8 cellular contexts compared by ENCODE assay signal in genomic region chr4:931194-931959, GRCh38. TPM values are rescaled to one million over a fixed set of nuclear protein-coding genes. Genes with fewer than 3 reads are reported as not detected.
DNase-seq lines count a peak whose midpoint lies in the region; ATAC-seq and TF ChIP-seq lines count a peak whose summit lies in the region.

No MANE protein-coding gene starts in this region.

- peaks cover 30% of the 10 kb centered on the region for H3K4me1 Mint-ChIP-seq in chondrocyte (ENCODE audit: low read depth)

- TF ChIP-seq CTCF in OCI-LY3 (IDR thresholded peaks at IDR 0.05; ENCODE audit: low read depth, low read length) (no peak), chondrocyte (IDR thresholded peaks at IDR 0.05) (no peak), right lobe of liver (IDR thresholded peaks at IDR 0.05) (no peak), thoracic aorta (IDR thresholded peaks at IDR 0.05) (no peak)

- no peak overlapping the region; the same call in 1 of the 2 replicates for H2AFZ ChIP-seq in OCI-LY3 (ENCODE audit: low read depth, low read length)

- peak overlapping the region; percentile 92 for H3K27ac Mint-ChIP-seq in chondrocyte (ENCODE audit: unreplicated experiment)

- no peaks in the 10 kb centered on the region for H3K9me3 Mint-ChIP-seq in chondrocyte (ENCODE audit: low read depth)

- peaks cover 40% of the 10 kb centered on the region for H3K4me1 ChIP-seq in OCI-LY3 (ENCODE audit: low read length)
- H3K4me1 ChIP-seq in right lobe of liver = peaks cover 0 to 28% (median 9%) of the 10 kb centered on the region in 4 donors
- peaks cover 20 to 28% of the 10 kb centered on the region in 2 donors for H3K4me1 ChIP-seq in thoracic aorta (ENCODE audit: control insufficient read depth in 1 of 2, low read depth in 2 of 2)

- H3K27ac ChIP-seq in OCI-LY3 (ENCODE audit: low read length) (peak overlapping the region; percentile 22; the same call in 1 of the 2 replicates), right lobe of liver (peak overlapping the region; percentile 63 to 87 (median 87)), thoracic aorta (peak overlapping the region; percentile 77 to 89)

- peak overlapping the region; percentile 86 for H3K4me3 Mint-ChIP-seq in chondrocyte (ENCODE audit: unreplicated experiment)

- intact Hi-C loops in right lobe of liver (cut with DNase I) = loop anchor here in 1 of 2 donors (5.0 kb wide), 1 partner anchor 41 kb away; the partner anchor contains the start of gene DGKQ

- no peak for TF ChIP-seq POLR2A in right lobe of liver (IDR thresholded peaks at IDR 0.05)

- ATAC-seq in GM21447 (IDR thresholded peaks at IDR 0.05; ENCODE audit: unreplicated experiment) = peak; percentile 4
- peak; percentile 19 to 31 (median 26) for ATAC-seq in right lobe of liver
- ATAC-seq in thoracic aorta (ENCODE audit: insufficient number of reproducible peaks, low FRiP score, low read depth) = no peak
- ATAC-seq in HG03457 (IDR thresholded peaks at IDR 0.05; ENCODE audit: unreplicated experiment) = no peak
- no peak for ATAC-seq in HG03175 (IDR thresholded peaks at IDR 0.05; ENCODE audit: unreplicated experiment)

- no peaks in the 10 kb centered on the region for H3K36me3 Mint-ChIP-seq in chondrocyte (ENCODE audit: low read depth)

- peak overlapping the region; percentile 91 for H3K4me2 ChIP-seq in OCI-LY3 (ENCODE audit: low read length)

- 0% methylated on average over 8 of the region's 31 CpGs for WGBS in right lobe of liver (ENCODE audit: insufficient coverage, low coverage, low lambda C conversion rate, missing lambda C conversion rate)

- H3K36me3 ChIP-seq in OCI-LY3 (replicated peaks; ENCODE audit: low read depth, low read length) = no peaks in the 10 kb centered on the region
- H3K36me3 ChIP-seq in right lobe of liver = no peaks in the 10 kb centered on the region
- H3K36me3 ChIP-seq in thoracic aorta = no peaks in the 10 kb centered on the region

- H3K79me2 ChIP-seq in OCI-LY3 (ENCODE audit: low read length) = peaks cover 46% of the 10 kb centered on the region

- peak overlapping the region; percentile 99 for H3K4me3 ChIP-seq in OCI-LY3 (ENCODE audit: low read length)
- peak overlapping the region; percentile 96 to 100 (median 98) for H3K4me3 ChIP-seq in right lobe of liver
- peak overlapping the region; percentile 99 for H3K4me3 ChIP-seq in thoracic aorta

- H4K20me1 ChIP-seq in OCI-LY3 (ENCODE audit: insufficient read depth, low read length) = peaks cover 28% of the 10 kb centered on the region

- peaks cover 17% of the 10 kb centered on the region; the same call in 1 of the 2 replicates for H3K27me3 ChIP-seq in OCI-LY3 (ENCODE audit: low read depth, low read length)
- H3K27me3 ChIP-seq in right lobe of liver = no peaks in the 10 kb centered on the region
- no peaks in the 10 kb centered on the region for H3K27me3 ChIP-seq in thoracic aorta (replicated peaks; ENCODE audit: insufficient read depth)

- H3K27me3 Mint-ChIP-seq in chondrocyte (ENCODE audit: low read depth) = no peaks in the 10 kb centered on the region

- DNase-seq in AG20443 (ENCODE audit: low spot score) (peak; percentile 69), chondrocyte (ENCODE audit: low spot score) (peak; percentile 81), right lobe of liver (peak in 2 of 3 donors; percentile 39 to 58), thoracic aorta (ENCODE audit: low spot score) (no peak)

- H3K9me3 ChIP-seq in OCI-LY3 (ENCODE audit: insufficient read depth, low read length) (no peaks in the 10 kb centered on the region), right lobe of liver (no peaks in the 10 kb centered on the region), thoracic aorta (no peaks in the 10 kb centered on the region)

- peak overlapping the region; percentile 78 for H3K9ac ChIP-seq in OCI-LY3 (ENCODE audit: low read length)

RNA-seq across cellular contexts. Expression of gene GAK, which starts 0.7 kb away (rescaled TPM):
- total RNA-seq in chondrocyte (61.4 to 85.7 TPM (median 69.2 TPM) in 3 replicates), right lobe of liver (10 to 100 TPM; 53.2 to 85.0 (median 64.5) TPM), thoracic aorta (100 to 1,000 TPM; 111 to 170 TPM)

RNA-seq across cellular contexts. Expression of gene TMEM175, which starts 0.9 kb away (rescaled TPM):
- total RNA-seq in chondrocyte (25.5 to 47.5 TPM (median 26.1 TPM) in 3 replicates), right lobe of liver (10 to 100 TPM; 22.0 to 31.8 (median 23.6) TPM), thoracic aorta (10 to 100 TPM; 26.5 to 39.5 TPM)

RNA-seq across cellular contexts. Expression of gene DGKQ, which starts 42.0 kb away (rescaled TPM):
- total RNA-seq in chondrocyte (15.4 to 18.6 TPM (median 17.2 TPM) in 3 replicates), right lobe of liver (10 to 100 TPM in 1 of 6 experiments, 1 to 10 TPM in 5; 4.6 to 10.5 (median 5.7) TPM), thoracic aorta (10 to 100 TPM; 18.6 to 24.0 TPM)

RNA-seq across cellular contexts. Expression of gene IDUA, which starts 55.5 kb away (rescaled TPM):
- total RNA-seq in chondrocyte = 42.6 to 53.0 TPM (median 46.0 TPM) in 3 replicates
- total RNA-seq in right lobe of liver = 10 to 100 TPM in 3 of 6 experiments, 1 to 10 TPM in 3; 4.7 to 15.1 (median 11.0) TPM
- total RNA-seq in thoracic aorta = 10 to 100 TPM; 23.4 to 31.9 TPM

Comparison
In these comparisons a context has a peak if more than half of its experiments do, and no peak if none do; other contexts are left out.
1. ATAC-seq: peak in GM21447 (single experiment) and right lobe of liver (4 of 4); none in thoracic aorta (single experiment), HG03457 (single experiment) and HG03175 (single experiment).
2. H3K27ac ChIP-seq: peak in every context shown above with its lines; median percentile 87 in right lobe of liver; 83 in thoracic aorta; 22 in OCI-LY3.
3. Peak in every context shown above with its lines, with median percentiles within 50 percentile points of each other: H3K4me3 ChIP-seq.